Comparison of ENCODE assay signal across 16 cellular contexts in genomic region chr5:52789867-52790266, GRCh38. TPM values are rescaled to one million over a fixed set of nuclear protein-coding genes. Genes with fewer than 3 reads are reported as not detected.
DNase-seq lines count a peak whose midpoint lies in the region; ATAC-seq, FAIRE-seq and TF ChIP-seq lines count a peak whose summit lies in the region.
"Had no signal": no experiment of that assay in that cellular context is flagged by ENCODE, and none has a peak within 500 bp of the region (broad histone marks: within the 10 kb centered on the region; RNA-seq: fewer than 3 reads in every experiment).

No MANE protein-coding gene starts in this region.

- H3K9me3 ChIP-seq in astrocyte (ENCODE audit: insufficient read depth, low read depth, low read length), result no peaks in the 10 kb centered on the region

- peaks cover 4% of the 10 kb centered on the region for H3K9me3 Mint-ChIP-seq in natural killer cell treated with Interleukin-12 subunit alpha and Interleukin-12 subunit beta and Interleukin-15 and Interleukin-18, amount 100 ng/mL, for 72 hours
- H3K9me3 Mint-ChIP-seq in natural killer cell, result no peaks in the 10 kb centered on the region
- no peaks in the 10 kb centered on the region for H3K9me3 Mint-ChIP-seq in astrocyte (ENCODE audit: unreplicated experiment)
- H3K9me3 Mint-ChIP-seq in neural crest cell, result no peaks in the 10 kb centered on the region

- DNase-seq in natural killer cell treated with Interleukin-12 subunit alpha and Interleukin-12 subunit beta and Interleukin-15 and Interleukin-18, amount 100 ng/mL, for 72 hours (ENCODE audit: low spot score), result no peak
- DNase-seq in natural killer cell (no peak), astrocyte (ENCODE audit: low read depth) (no peak), neural crest cell (ENCODE audit: low read depth, low spot score) (no peak), GM10248 (ENCODE audit: extremely low spot score) (no peak), 8988T (no peak)
- DNase-seq: activated gamma-delta T cell, cortex of kidney, Kasumi-1, mesenchymal stem cell, NCI-H446, SHP77 had no signal

- CTCF ChIA-PET in GM10248 (lab: Yijun Ruan, JAX), result interaction anchor here (1.3 to 2.1 kb wide), 3 partner anchors 9 to 126 kb away, joined by 3 to 12 read pairs (median 4); no protein-coding TSS in a partner anchor

- H3K27ac Mint-ChIP-seq in natural killer cell treated with Interleukin-12 subunit alpha and Interleukin-12 subunit beta and Interleukin-15 and Interleukin-18, amount 100 ng/mL, for 72 hours, result peak overlapping the region; percentile 72 to 98
- H3K27ac Mint-ChIP-seq in natural killer cell (no peak overlapping the region), astrocyte (ENCODE audit: unreplicated experiment) (no peak overlapping the region), neural crest cell (ENCODE audit: unreplicated experiment) (no peak overlapping the region)

- H3K4me1 Mint-ChIP-seq in natural killer cell treated with Interleukin-12 subunit alpha and Interleukin-12 subunit beta and Interleukin-15 and Interleukin-18, amount 100 ng/mL, for 72 hours (ENCODE audit: low read depth in 2 of 2), result peaks cover 43 to 45% of the 10 kb centered on the region in 2 donors
- H3K4me1 Mint-ChIP-seq in natural killer cell (peaks cover 18 to 21% of the 10 kb centered on the region in 2 donors), astrocyte (ENCODE audit: low read depth, unreplicated experiment) (peaks cover 16% of the 10 kb centered on the region), neural crest cell (peaks cover 18% of the 10 kb centered on the region)

- H3K4me3 Mint-ChIP-seq in natural killer cell treated with Interleukin-12 subunit alpha and Interleukin-12 subunit beta and Interleukin-15 and Interleukin-18, amount 100 ng/mL, for 72 hours, result peak overlapping the region; percentile 80
- H3K4me3 Mint-ChIP-seq in natural killer cell (no peak overlapping the region), astrocyte (ENCODE audit: unreplicated experiment) (peak overlapping the region; percentile 94), neural crest cell (peak overlapping the region; percentile 36)

- H3K4me1 ChIP-seq in astrocyte (ENCODE audit: insufficient read depth, low read length), result peaks cover 12% of the 10 kb centered on the region

- H3K79me2 ChIP-seq in astrocyte (ENCODE audit: insufficient read depth, low read length), result peaks cover 16% of the 10 kb centered on the region

- POLR2A ChIA-PET in GM10248 (lab: Yijun Ruan, JAX), result no interaction called here

- no peak for ATAC-seq in natural killer cell treated with Interleukin-12 subunit alpha and Interleukin-12 subunit beta and Interleukin-15 and Interleukin-18, amount 100 ng/mL, for 72 hours
- ATAC-seq in natural killer cell (no peak), GM18498 (IDR thresholded peaks at IDR 0.05; ENCODE audit: unreplicated experiment) (no peak), GM19351 (IDR thresholded peaks at IDR 0.05; ENCODE audit: unreplicated experiment) (no peak)
- ATAC-seq: activated CD4-positive, CD25-positive, alpha-beta regulatory T cell treated with anti-CD3 and anti-CD28 coated beads, Interleukin-2, amount 50 U/mL, for 24 hours had no signal

- intact Hi-C loops in natural killer cell (cut with micrococcal nuclease), result no loop called here

- TF ChIP-seq CTCF in natural killer cell (IDR thresholded peaks at IDR 0.05) (no peak), astrocyte (IDR thresholded peaks at IDR 0.05; ENCODE audit: insufficient read depth, low read depth, low read length) (no peak), neural crest cell (conservative IDR thresholded peaks at IDR 0.05) (no peak), GM10248 (IDR thresholded peaks at IDR 0.05; ENCODE audit: control extremely low read depth, extremely low read depth, low read depth, missing control alignments) (no peak)

- no peaks in the 10 kb centered on the region for H3K36me3 ChIP-seq in astrocyte (ENCODE audit: insufficient read depth, low read length)

- no peaks in the 10 kb centered on the region for H4K20me1 ChIP-seq in astrocyte (ENCODE audit: insufficient read depth, low read length)

- H3K4me3 ChIP-seq in astrocyte (ENCODE audit: insufficient read depth, low read depth, low read length), result no peak overlapping the region

- H3K27me3 Mint-ChIP-seq in natural killer cell treated with Interleukin-12 subunit alpha and Interleukin-12 subunit beta and Interleukin-15 and Interleukin-18, amount 100 ng/mL, for 72 hours, result peaks cover 2 to 17% of the 10 kb centered on the region in 2 donors
- H3K27me3 Mint-ChIP-seq in natural killer cell (ENCODE audit: low read depth in 2 of 2) (peaks cover 37 to 65% of the 10 kb centered on the region in 2 donors), astrocyte (ENCODE audit: low read depth, unreplicated experiment) (no peaks in the 10 kb centered on the region), neural crest cell (ENCODE audit: low read depth) (peaks cover 37% of the 10 kb centered on the region)

- peak overlapping the region; percentile 97 for H3K4me2 ChIP-seq in astrocyte (ENCODE audit: low read length)

- H3K27me3 ChIP-seq in astrocyte (ENCODE audit: insufficient read depth, low read length), result no peaks in the 10 kb centered on the region

- H3K9ac ChIP-seq in astrocyte (ENCODE audit: low read length), result peak overlapping the region; percentile 89

- H3K27ac ChIP-seq in astrocyte (ENCODE audit: low read depth, low read length), result no peak overlapping the region

- no peak for FAIRE-seq in astrocyte (lab: Jason Lieb, UNC)
- FAIRE-seq: small intestine had no signal

- H3K36me3 Mint-ChIP-seq in natural killer cell treated with Interleukin-12 subunit alpha and Interleukin-12 subunit beta and Interleukin-15 and Interleukin-18, amount 100 ng/mL, for 72 hours, result peaks cover 21% of the 10 kb centered on the region
- H3K36me3 Mint-ChIP-seq in natural killer cell (no peaks in the 10 kb centered on the region), astrocyte (ENCODE audit: low read depth, unreplicated experiment) (peaks cover 4% of the 10 kb centered on the region), neural crest cell (ENCODE audit: low read depth) (no peaks in the 10 kb centered on the region)

- no peak overlapping the region for H2AFZ ChIP-seq in astrocyte (ENCODE audit: low read depth, low read length)

RNA-seq across cellular contexts. Expression of gene ITGA1, which starts 2.2 kb away (rescaled TPM):
- total RNA-seq in natural killer cell treated with Interleukin-12 subunit alpha and Interleukin-12 subunit beta and Interleukin-15 and Interleukin-18, amount 100 ng/mL, for 72 hours, result 100 to 1,000 TPM; 129 to 136 TPM
- under 1 TPM; 0.45 to 0.82 (median 0.47) TPM for total RNA-seq in natural killer cell
- total RNA-seq in astrocyte, result 73.7 and 83.1 TPM in 2 replicates
- total RNA-seq in neural crest cell, result 2.2 and 3.0 TPM in 2 replicates

RNA-seq across cellular contexts. Expression of gene PELO, which starts 2.2 kb away (rescaled TPM):
- total RNA-seq in natural killer cell treated with Interleukin-12 subunit alpha and Interleukin-12 subunit beta and Interleukin-15 and Interleukin-18, amount 100 ng/mL, for 72 hours, result 100 to 1,000 TPM in 1 of 2 donors, 10 to 100 TPM in 1; 71.4 to 122 TPM
- 1 to 10 TPM; 2.6 to 3.9 (median 3.7) TPM for total RNA-seq in natural killer cell
- total RNA-seq in astrocyte, result 75.2 and 75.8 TPM in 2 replicates
- total RNA-seq in neural crest cell, result 11.6 and 11.8 TPM in 2 replicates

Comparison
In these comparisons a context has a peak if more than half of its experiments do, and no peak if none do; other contexts are left out.
1. H3K27ac Mint-ChIP-seq: peak in natural killer cell treated with Interleukin-12 subunit alpha and Interleukin-12 subunit beta and Interleukin-15 and Interleukin-18, amount 100 ng/mL, for 72 hours (2 of 2); none in natural killer cell (0 of 2), astrocyte (single experiment) and neural crest cell (single experiment).
2. RNA of gene ITGA1, which starts 2.2 kb away (total RNA-seq): 129 to 136 TPM in natural killer cell treated with Interleukin-12 subunit alpha and Interleukin-12 subunit beta and Interleukin-15 and Interleukin-18, amount 100 ng/mL, for 72 hours and 73.7 to 83.1 TPM in astrocyte; 2.2 to 3.0 TPM in neural crest cell and 0.45 to 0.82 TPM in natural killer cell; every median in the first group is over 10 times any median in the second.